Comparison of ENCODE assay signal across 8 cellular contexts in genomic region chr12:101697197-101697929, GRCh38. TPM values are rescaled to one million over a fixed set of nuclear protein-coding genes. Genes with fewer than 3 reads are reported as not detected.
A peak's percentile ranks its signal among the peaks of the same experiment; 100 is the strongest.
DNase-seq lines count a peak whose midpoint lies in the region; ATAC-seq and TF ChIP-seq lines count a peak whose summit lies in the region.

TSS of gene CHPT1 (plus strand) at chr12:101697640. CDS start at chr12:101697862, 222 bp downstream.

- DNase-seq in AG20443 (ENCODE audit: low spot score) (peak; percentile 80), NCI-H748 (lab: John Stamatoyannopoulos, UW; ENCODE audit: unreplicated experiment) (peak; percentile 80), mesenteric fat pad (ENCODE audit: low spot score) (peak; percentile 91)
- DNase-seq in activated CD8-positive, alpha-beta T cell treated with anti-CD3 and anti-CD28 coated beads for 36 hours = peak; percentile 60
- peak; percentile 35 for DNase-seq in effector CD8-positive, alpha-beta T cell (lab: John Stamatoyannopoulos, UW)
- DNase-seq in stimulated activated CD8-positive, alpha-beta memory T cell treated with anti-CD3 and anti-CD28 coated beads, Interleukin-15, amount 100 ng/mL, for 4 hours (ENCODE audit: low read depth in 2 of 2) = peak; percentile 8 to 37

- no peaks in the 10 kb centered on the region for H3K9me3 Mint-ChIP-seq in activated CD8-positive, alpha-beta T cell treated with anti-CD3 and anti-CD28 coated beads for 36 hours

- CTCF ChIA-PET in activated CD8-positive, alpha-beta T cell treated with anti-CD3 and anti-CD28 coated beads for 36 hours (lab: Charles Lee) = no interaction called here

- TF ChIP-seq CTCF in activated CD8-positive, alpha-beta T cell treated with anti-CD3 and anti-CD28 coated beads for 36 hours (IDR thresholded peaks at IDR 0.05) = no peak

- POLR2A ChIA-PET in activated CD8-positive, alpha-beta T cell treated with anti-CD3 and anti-CD28 coated beads for 36 hours (lab: Charles Lee) = no interaction called here

- intact Hi-C loops in activated CD8-positive, alpha-beta T cell treated with anti-CD3 and anti-CD28 coated beads for 36 hours (cut with micrococcal nuclease) = no loop called here

- H3K4me3 Mint-ChIP-seq in activated CD8-positive, alpha-beta T cell treated with anti-CD3 and anti-CD28 coated beads for 36 hours = peak within 1 kb of the TSS; percentile 86

- peak within 1 kb of the TSS; percentile 83 for H3K27ac Mint-ChIP-seq in activated CD8-positive, alpha-beta T cell treated with anti-CD3 and anti-CD28 coated beads for 36 hours

- ATAC-seq in GM18873 (IDR thresholded peaks at IDR 0.05; ENCODE audit: low FRiP score, unreplicated experiment) (peak; percentile 49), HG03135 (IDR thresholded peaks at IDR 0.05; ENCODE audit: unreplicated experiment) (peak; percentile 66)
- peak; percentile 72 for ATAC-seq in activated CD8-positive, alpha-beta T cell treated with anti-CD3 and anti-CD28 coated beads for 36 hours

- H3K36me3 Mint-ChIP-seq in activated CD8-positive, alpha-beta T cell treated with anti-CD3 and anti-CD28 coated beads for 36 hours (ENCODE audit: low read depth) = no peaks in the 10 kb centered on the region

- H3K4me1 Mint-ChIP-seq in activated CD8-positive, alpha-beta T cell treated with anti-CD3 and anti-CD28 coated beads for 36 hours (ENCODE audit: low read depth) = peaks cover 32% of the 10 kb centered on the region

- no peaks in the 10 kb centered on the region for H3K27me3 Mint-ChIP-seq in activated CD8-positive, alpha-beta T cell treated with anti-CD3 and anti-CD28 coated beads for 36 hours

RNA-seq across cellular contexts. Expression of gene CHPT1, which starts in this region (rescaled TPM):
- 10 to 100 TPM; 15.2 to 15.8 TPM for total RNA-seq in activated CD8-positive, alpha-beta T cell treated with anti-CD3 and anti-CD28 coated beads for 36 hours
- 63.3 TPM for total RNA-seq in mesenteric fat pad

Comparison
In these comparisons a context has a peak if more than half of its experiments do, and no peak if none do; other contexts are left out.
1. Peak in every context shown above with its lines: DNase-seq and ATAC-seq.
2. DNase-seq: peak in every context shown above with its lines; median percentile 91 in mesenteric fat pad; 80 in AG20443; 80 in NCI-H748; 60 in activated CD8-positive, alpha-beta T cell treated with anti-CD3 and anti-CD28 coated beads for 36 hours; 35 in effector CD8-positive, alpha-beta T cell; 22 in stimulated activated CD8-positive, alpha-beta memory T cell treated with anti-CD3 and anti-CD28 coated beads, Interleukin-15, amount 100 ng/mL, for 4 hours.